15 cellular contexts compared by ENCODE assay signal in genomic region chr4:24475756-24476155, GRCh38.
DNase-seq lines count a peak whose midpoint lies in the region; ATAC-seq and TF ChIP-seq lines count a peak whose summit lies in the region.
"Had no signal": no experiment of that assay in that cellular context is flagged by ENCODE, and none has a peak within 500 bp of the region (broad histone marks: within the 10 kb centered on the region; RNA-seq: fewer than 3 reads in every experiment).

No MANE protein-coding gene starts in this region.

- no peaks in the 10 kb centered on the region for H3K4me1 ChIP-seq in endodermal cell (ENCODE audit: control insufficient read depth, insufficient read depth, low read length)

- no peaks in the 10 kb centered on the region for H3K9me3 Mint-ChIP-seq in endodermal cell
- H3K9me3 Mint-ChIP-seq: CD8-positive, alpha-beta T cell had no signal

- no peak overlapping the region for H3K9ac ChIP-seq in endodermal cell (ENCODE audit: extremely low read depth, low read length, poor library complexity, severe bottlenecking)

- H3K27ac ChIP-seq in endodermal cell (ENCODE audit: low read depth, low read length) = no peak overlapping the region
- H3K27ac ChIP-seq: 22Rv1 had no signal

- H3K27ac Mint-ChIP-seq in endodermal cell = no peak overlapping the region
- H3K27ac Mint-ChIP-seq: CD8-positive, alpha-beta T cell had no signal

- H3K4me3 ChIP-seq in endodermal cell (ENCODE audit: low read length) = no peak overlapping the region

- 83 to 100% methylated on average over 2 to 3 of the region's 3 CpGs for WGBS in endodermal cell (ENCODE audit: insufficient coverage in 1 of 2, insufficient read length in 1 of 2), 2 experiments

- H3K36me3 Mint-ChIP-seq in endodermal cell (ENCODE audit: low read depth) = no peaks in the 10 kb centered on the region

- H3K36me3 ChIP-seq in endodermal cell (ENCODE audit: control insufficient read depth, insufficient read depth, low read length) = no peaks in the 10 kb centered on the region

- H3K9me3 ChIP-seq in endodermal cell (ENCODE audit: control insufficient read depth, low read length) = no peaks in the 10 kb centered on the region

- no peak overlapping the region for H3K4me3 Mint-ChIP-seq in endodermal cell
- H3K4me3 Mint-ChIP-seq: CD8-positive, alpha-beta T cell had no signal

- H3K4me1 Mint-ChIP-seq in endodermal cell = peaks cover 20% of the 10 kb centered on the region

- peaks cover 17% of the 10 kb centered on the region for H3K27me3 ChIP-seq in endodermal cell (ENCODE audit: control insufficient read depth, insufficient read depth, low read length, poor library complexity, severe bottlenecking)

- no peak for TF ChIP-seq CTCF in endodermal cell (conservative IDR thresholded peaks at IDR 0.05)

- DNase-seq in DMS53 (lab: John Stamatoyannopoulos, UW) (peak; percentile 43), DMS53 treated with DMSO at 0.1 percent for 48 hours (lab: John Stamatoyannopoulos, UW; ENCODE audit: unreplicated experiment) (no peak), NCI-H69 (lab: John Stamatoyannopoulos, UW) (peak; percentile 72), endodermal cell (peak; percentile 58), NCI-H2196 (lab: John Stamatoyannopoulos, UW; ENCODE audit: unreplicated experiment) (no peak)
- DNase-seq in activated CD4-positive, alpha-beta T cell treated with anti-CD3 and anti-CD28 coated beads, Interleukin-2, amount 50 U/mL, for 48 hours = no peak
- DNase-seq in stimulated activated CD4-positive, alpha-beta T cell treated with anti-CD3 and anti-CD28 coated beads, Interleukin-4, amount 100 ng/mL, for 4 hours = no peak
- DNase-seq: CD8-positive, alpha-beta T cell; NCI-H1048; NCI-H1436 treated with DMSO at 0.1 percent for 48 hours; NCI-H2029 treated with DMSO at 0.1 percent for 48 hours; NCI-H345; NCI-H748 treated with DMSO at 0.1 percent for 48 hours had no signal

- no peak for ATAC-seq in HG03432 (IDR thresholded peaks at IDR 0.05; ENCODE audit: unreplicated experiment)
- ATAC-seq: CD8-positive, alpha-beta T cell had no signal

- H3K27me3 Mint-ChIP-seq in endodermal cell (ENCODE audit: insufficient read depth) = peaks cover 26% of the 10 kb centered on the region

Comparison
In these comparisons a context has a peak if more than half of its experiments do, and no peak if none do; other contexts are left out.
1. DNase-seq: peak in DMS53 (single experiment), NCI-H69 (single experiment) and endodermal cell (single experiment); none in DMS53 treated with DMSO at 0.1 percent for 48 hours (single experiment), NCI-H2196 (single experiment), activated CD4-positive, alpha-beta T cell treated with anti-CD3 and anti-CD28 coated beads, Interleukin-2, amount 50 U/mL, for 48 hours (0 of 2) and stimulated activated CD4-positive, alpha-beta T cell treated with anti-CD3 and anti-CD28 coated beads, Interleukin-4, amount 100 ng/mL, for 4 hours (0 of 2).